Comparison of ENCODE assay signal across 17 cellular contexts in genomic region chr9:105146677-105147076, GRCh38.
"Had no signal": no experiment of that assay in that cellular context is flagged by ENCODE, and none has a peak within 500 bp of the region (broad histone marks: within the 10 kb centered on the region; RNA-seq: fewer than 3 reads in every experiment).

No MANE protein-coding gene starts in this region.

- H3K4me1 Mint-ChIP-seq: activated CD4-positive, alpha-beta T cell treated with anti-CD3 and anti-CD28 coated beads, Interleukin-2, amount 10 ng/mL, durations not matched to agents 24 days and 14 days had no signal

- DNase-seq: activated CD4-positive, alpha-beta T cell treated with anti-CD3 and anti-CD28 coated beads, Interleukin-2, amount 10 ng/mL, durations not matched to agents 24 days and 14 days; activated CD4-positive, CD25-positive, alpha-beta regulatory T cell; activated CD8-positive, alpha-beta T cell treated with anti-CD3 and anti-CD28 coated beads, Interleukin-2, amount 10 ng/mL, durations not matched to agents 7 days and 5 days; activated gamma-delta T cell treated with Interleukin-2 at 50 U/mL for 16 hours; brain microvascular endothelial cell; kidney; left ventricle myocardium superior; ovary; stimulated activated CD4-positive, alpha-beta T cell treated with anti-CD3 and anti-CD28 coated beads, Interleukin-12 subunit alpha, Interleukin-12 subunit beta, amount 100 ng/mL, for 4 hours; stimulated activated CD4-positive, alpha-beta T cell treated with anti-CD3 and anti-CD28 coated beads, Interleukin-2, amount 100 ng/mL, for 24 hours; thyroid gland had no signal

- H3K27ac Mint-ChIP-seq: activated CD4-positive, alpha-beta T cell treated with anti-CD3 and anti-CD28 coated beads, Interleukin-2, amount 10 ng/mL, durations not matched to agents 24 days and 14 days; activated CD8-positive, alpha-beta T cell treated with anti-CD3 and anti-CD28 coated beads, Interleukin-2, amount 10 ng/mL, durations not matched to agents 7 days and 5 days; activated naive CD8-positive, alpha-beta T cell; stimulated activated effector memory CD8-positive, alpha-beta T cell treated with anti-CD3 and anti-CD28 coated beads, Interleukin-12 subunit alpha, Interleukin-12 subunit beta, amount 100 ng/mL, for 72 hours; T-helper 2 cell treated with Interferon-gamma antibody and Interleukin-4, amounts not matched to agents 5 μg/mL and 100 μg/mL, for 36 hours had no signal

- H3K9me3 Mint-ChIP-seq: activated CD4-positive, alpha-beta T cell treated with anti-CD3 and anti-CD28 coated beads, Interleukin-2, amount 10 ng/mL, durations not matched to agents 24 days and 14 days; central memory CD8-positive, alpha-beta T cell; stimulated activated effector memory CD8-positive, alpha-beta T cell treated with anti-CD3 and anti-CD28 coated beads, Interleukin-12 subunit alpha, Interleukin-12 subunit beta, amount 100 ng/mL, for 72 hours; T-helper 2 cell treated with Interferon-gamma antibody and Interleukin-4, amounts not matched to agents 5 μg/mL and 100 μg/mL, for 36 hours had no signal

- H3K4me3 ChIP-seq: coronary artery, esophagus muscularis mucosa, ovary, thyroid gland had no signal

- H3K4me3 Mint-ChIP-seq: activated CD4-positive, alpha-beta T cell treated with anti-CD3 and anti-CD28 coated beads, Interleukin-2, amount 10 ng/mL, durations not matched to agents 24 days and 14 days; activated CD8-positive, alpha-beta T cell treated with anti-CD3 and anti-CD28 coated beads, Interleukin-2, amount 10 ng/mL, durations not matched to agents 7 days and 5 days; activated naive CD8-positive, alpha-beta T cell; central memory CD8-positive, alpha-beta T cell; stimulated activated effector memory CD8-positive, alpha-beta T cell treated with anti-CD3 and anti-CD28 coated beads, Interleukin-12 subunit alpha, Interleukin-12 subunit beta, amount 100 ng/mL, for 72 hours; T-helper 2 cell treated with Interferon-gamma antibody and Interleukin-4, amounts not matched to agents 5 μg/mL and 100 μg/mL, for 36 hours had no signal

- ATAC-seq: activated CD8-positive, alpha-beta T cell treated with anti-CD3 and anti-CD28 coated beads, Interleukin-2, amount 10 ng/mL, durations not matched to agents 7 days and 5 days; left ventricle myocardium superior; stimulated activated effector memory CD8-positive, alpha-beta T cell treated with anti-CD3 and anti-CD28 coated beads, Interleukin-12 subunit alpha, Interleukin-12 subunit beta, amount 100 ng/mL, for 72 hours had no signal

- H3K36me3 Mint-ChIP-seq: stimulated activated effector memory CD8-positive, alpha-beta T cell treated with anti-CD3 and anti-CD28 coated beads, Interleukin-12 subunit alpha, Interleukin-12 subunit beta, amount 100 ng/mL, for 72 hours had no signal

- H3K9me3 ChIP-seq: esophagus muscularis mucosa, ovary, thyroid gland had no signal

- H3K27me3 ChIP-seq: brain microvascular endothelial cell, esophagus muscularis mucosa, ovary, thyroid gland had no signal

- H3K27ac ChIP-seq: brain microvascular endothelial cell, coronary artery, esophagus muscularis mucosa, ovary, thyroid gland had no signal

- H3K36me3 ChIP-seq: brain microvascular endothelial cell, esophagus muscularis mucosa, ovary, thyroid gland had no signal
